ENCODE assay signal across 11 cellular contexts in genomic region chr13:24005711-24006281, GRCh38.
DNase-seq lines count a peak whose midpoint lies in the region; ATAC-seq lines count a peak whose summit lies in the region.
"Had no signal": no experiment of that assay in that cellular context is flagged by ENCODE, and none has a peak within 500 bp of the region (broad histone marks: within the 10 kb centered on the region; RNA-seq: fewer than 3 reads in every experiment).

No MANE protein-coding gene starts in this region.

- ATAC-seq in GM19467 (IDR thresholded peaks at IDR 0.05; ENCODE audit: unreplicated experiment) (peak; percentile 86), HG03342 (IDR thresholded peaks at IDR 0.05; ENCODE audit: unreplicated experiment) (peak; percentile 87), GM19328 (IDR thresholded peaks at IDR 0.05; ENCODE audit: unreplicated experiment) (no peak)
- ATAC-seq: activated CD8-positive, alpha-beta T cell treated with anti-CD3 and anti-CD28 coated beads for 36 hours had no signal

- DNase-seq in EH (ENCODE audit: low read depth) (peak; percentile 35), left kidney (ENCODE audit: low read depth, low spot score) (peak; percentile 65), middle frontal gyrus (ENCODE audit: extremely low spot score, low spot score) (no peak), DMS 273 treated with DMSO at 0.1 percent for 48 hours (lab: John Stamatoyannopoulos, UW) (no peak)
- no peak for DNase-seq in activated CD8-positive, alpha-beta memory T cell treated with anti-CD3 and anti-CD28 coated beads for 24 hours
- DNase-seq: activated CD8-positive, alpha-beta T cell treated with anti-CD3 and anti-CD28 coated beads for 36 hours; NCI-H526; uterus had no signal

Comparison
In these comparisons a context has a peak if more than half of its experiments do, and no peak if none do; other contexts are left out.
1. DNase-seq: peak in EH (single experiment) and left kidney (single experiment); none in activated CD8-positive, alpha-beta memory T cell treated with anti-CD3 and anti-CD28 coated beads for 24 hours (single experiment), middle frontal gyrus (single experiment) and DMS 273 treated with DMSO at 0.1 percent for 48 hours (single experiment).